ENCODE assay signal across 7 cellular contexts in the genomic region with DNA sequence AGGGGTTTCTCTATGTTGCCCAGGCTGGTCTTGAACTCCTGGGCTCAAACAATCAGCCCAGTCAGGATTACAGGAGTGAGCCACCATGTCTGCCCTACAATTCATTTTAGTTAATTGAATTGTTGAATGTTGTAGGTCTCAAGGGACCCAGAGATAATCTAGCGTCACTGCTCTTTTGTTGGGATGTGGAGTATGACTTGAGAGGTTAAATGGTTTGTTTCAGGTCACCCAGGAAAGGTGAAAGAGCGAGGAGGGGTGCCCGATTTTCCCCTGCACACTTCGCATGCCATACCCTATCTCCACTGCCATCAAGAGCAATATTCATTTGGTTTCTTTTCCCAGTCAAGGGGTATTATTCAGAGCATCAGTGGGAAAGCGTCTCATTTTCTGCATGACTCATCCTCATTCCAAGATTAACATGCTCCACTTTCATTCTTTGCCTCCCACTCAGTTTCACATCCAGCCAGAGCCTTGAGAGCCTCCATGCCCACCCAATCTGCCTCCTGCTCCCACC. TPM values are rescaled to one million over a fixed set of nuclear protein-coding genes. Genes with fewer than 3 reads are reported as not detected.
A peak's percentile ranks its signal among the peaks of the same experiment; 100 is the strongest.
DNase-seq lines count a peak whose midpoint lies in the region; ATAC-seq and TF ChIP-seq lines count a peak whose summit lies in the region.

No MANE protein-coding gene starts in this region.

- H3K4me1 Mint-ChIP-seq in activated CD8-positive, alpha-beta T cell treated with anti-CD3 and anti-CD28 coated beads, Interleukin-2, amount 10 ng/mL, durations not matched to agents 7 days and 5 days (ENCODE audit: low read depth): peaks cover 9% of the 10 kb centered on the region

- no peak overlapping the region for H3K4me3 Mint-ChIP-seq in activated CD8-positive, alpha-beta T cell treated with anti-CD3 and anti-CD28 coated beads, Interleukin-2, amount 10 ng/mL, durations not matched to agents 7 days and 5 days

- H2AFZ ChIP-seq in HCT116 (ENCODE audit: low read depth, low read length, poor library complexity, severe bottlenecking) (peak overlapping the region; percentile 62), SK-N-SH (ENCODE audit: low read depth) (peak overlapping the region; percentile 60), fibroblast of lung (ENCODE audit: low read length) (peak overlapping the region; percentile 68)

- peaks cover 10 to 14% of the 10 kb centered on the region in 2 experiments; a peak in 3 of 4 replicates for H3K4me1 ChIP-seq in HCT116 (ENCODE audit: control insufficient read depth in 1 of 2, insufficient read depth in 2 of 2, low read length in 2 of 2)
- H3K4me1 ChIP-seq in SK-N-SH (ENCODE audit: control insufficient read depth in 1 of 2, insufficient read depth in 2 of 2, low read depth in 1 of 2, low read length in 1 of 2): peaks cover 0 to 7% of the 10 kb centered on the region in 2 experiments; a peak in 1 of 4 replicates
- peaks cover 4% of the 10 kb centered on the region for H3K4me1 ChIP-seq in fibroblast of lung (ENCODE audit: control insufficient read depth, extremely low read depth, insufficient read depth, low read length)
- H3K4me1 ChIP-seq in skeletal muscle satellite cell (ENCODE audit: control insufficient read depth, insufficient read depth, low read length): peaks cover 34% of the 10 kb centered on the region

- no peaks in the 10 kb centered on the region for H3K9me3 ChIP-seq in HCT116 (ENCODE audit: control insufficient read depth in 1 of 2, insufficient read depth in 1 of 2, low read depth in 1 of 2, low read length in 2 of 2)
- no peaks in the 10 kb centered on the region for H3K9me3 ChIP-seq in SK-N-SH
- no peaks in the 10 kb centered on the region for H3K9me3 ChIP-seq in fibroblast of lung (ENCODE audit: control insufficient read depth, insufficient read depth, low read depth, low read length)
- H3K9me3 ChIP-seq in skeletal muscle satellite cell (replicated peaks; ENCODE audit: low read length): no peaks in the 10 kb centered on the region

- TF ChIP-seq CTCF in HCT116 (IDR thresholded peaks at IDR 0.05 in 2 of 3, conservative IDR thresholded peaks at IDR 0.05 in 1 of 3; ENCODE audit: borderline replicate concordance in 1 of 3, insufficient read depth in 1 of 3, low read depth in 2 of 3, low read length in 2 of 3) (no peak), SK-N-SH (IDR thresholded peaks at IDR 0.05) (no peak), fibroblast of lung (conservative IDR thresholded peaks at IDR 0.05 in 1 of 2, IDR thresholded peaks at IDR 0.05 in 1 of 2; ENCODE audit: low read depth in 1 of 2, low read length in 2 of 2) (no peak)

- H3K9ac ChIP-seq in HCT116 (ENCODE audit: low read length) (no peak overlapping the region), SK-N-SH (peak overlapping the region; percentile 41; the same call in 1 of the 2 replicates), fibroblast of lung (ENCODE audit: insufficient read depth, low read length) (no peak overlapping the region), skeletal muscle satellite cell (ENCODE audit: low read depth, low read length) (no peak overlapping the region)

- H3K27me3 ChIP-seq in HCT116 (ENCODE audit: insufficient read depth, low read length): no peaks in the 10 kb centered on the region
- H3K27me3 ChIP-seq in SK-N-SH (ENCODE audit: insufficient read depth): no peaks in the 10 kb centered on the region
- H3K27me3 ChIP-seq in fibroblast of lung (ENCODE audit: control insufficient read depth, insufficient read depth, low read length): no peaks in the 10 kb centered on the region
- H3K27me3 ChIP-seq in skeletal muscle satellite cell (ENCODE audit: control insufficient read depth, insufficient read depth, low read length): no peaks in the 10 kb centered on the region

- intact Hi-C loops in HCT116 (cut with micrococcal nuclease): no loop called here

- TF ChIP-seq RAD21 in HCT116 (IDR thresholded peaks at IDR 0.05; ENCODE audit: low read depth) (no peak), SK-N-SH (IDR thresholded peaks at IDR 0.05; ENCODE audit: low read length) (no peak)

- H3K9me2 ChIP-seq in HCT116 (ENCODE audit: insufficient read depth): no peaks in the 10 kb centered on the region
- H3K9me2 ChIP-seq in SK-N-SH: no peaks in the 10 kb centered on the region

- H3K36me3 Mint-ChIP-seq in activated CD8-positive, alpha-beta T cell treated with anti-CD3 and anti-CD28 coated beads, Interleukin-2, amount 10 ng/mL, durations not matched to agents 7 days and 5 days (ENCODE audit: low read depth): no peaks in the 10 kb centered on the region

- H3K27me3 Mint-ChIP-seq in activated CD8-positive, alpha-beta T cell treated with anti-CD3 and anti-CD28 coated beads, Interleukin-2, amount 10 ng/mL, durations not matched to agents 7 days and 5 days (ENCODE audit: low read depth): peaks cover 31% of the 10 kb centered on the region

- TF ChIP-seq POLR2A in HCT116 (IDR thresholded peaks at IDR 0.05; ENCODE audit: borderline replicate concordance, extremely low read depth, insufficient read depth, insufficient read length): no peak

- H4K20me1 ChIP-seq in HCT116 (ENCODE audit: insufficient read depth) (no peaks in the 10 kb centered on the region), SK-N-SH (ENCODE audit: insufficient read depth) (no peaks in the 10 kb centered on the region), fibroblast of lung (ENCODE audit: control insufficient read depth, extremely low read depth, insufficient read depth, low read length) (no peaks in the 10 kb centered on the region)

- TF ChIP-seq EP300 in SK-N-SH (IDR thresholded peaks at IDR 0.05; ENCODE audit: borderline replicate concordance in 1 of 2, low read depth in 1 of 2, low read length in 1 of 2): peak in 1 of 2 experiments; percentile 48; a peak in 1 of 4 replicates

- peak; percentile 59 for ATAC-seq in HCT116
- ATAC-seq in activated CD8-positive, alpha-beta T cell treated with anti-CD3 and anti-CD28 coated beads, Interleukin-2, amount 10 ng/mL, durations not matched to agents 7 days and 5 days: no peak

- peaks cover 21% of the 10 kb centered on the region for H3F3A ChIP-seq in SK-N-SH (replicated peaks; ENCODE audit: insufficient read depth)

- DNase-seq in HCT116 (ENCODE audit: low read depth, low spot score) (no peak), SK-N-SH (no peak), fibroblast of lung (ENCODE audit: low read depth in 2 of 2) (peak; percentile 72 to 95), NCI-H1105 treated with DMSO at 0.1 percent for 48 hours (lab: John Stamatoyannopoulos, UW) (no peak)
- DNase-seq in activated T-cell treated with anti-CD3 and anti-CD28 coated beads, Interleukin-2, amount 50 U/mL, for 48 hours: no peak
- no peak for DNase-seq in activated CD8-positive, alpha-beta T cell treated with anti-CD3 and anti-CD28 coated beads, Interleukin-2, amount 10 ng/mL, durations not matched to agents 7 days and 5 days

- POLR2A ChIA-PET in HCT116 (lab: Charles Lee): no interaction called here
- POLR2A ChIA-PET in SK-N-SH (lab: Yijun Ruan, JAX): no interaction called here
- POLR2A ChIA-PET in activated CD8-positive, alpha-beta T cell treated with anti-CD3 and anti-CD28 coated beads, Interleukin-2, amount 10 ng/mL, durations not matched to agents 7 days and 5 days (lab: Charles Lee): no interaction called here

- H3K36me3 ChIP-seq in HCT116 (ENCODE audit: control insufficient read depth in 1 of 2, insufficient read depth in 2 of 2, low read length in 2 of 2) (no peaks in the 10 kb centered on the region), SK-N-SH (replicated peaks in 1 of 2; ENCODE audit: control insufficient read depth in 1 of 2, insufficient read depth in 2 of 2, low read length in 1 of 2) (no peaks in the 10 kb centered on the region), fibroblast of lung (ENCODE audit: control insufficient read depth, insufficient read depth, low read length) (no peaks in the 10 kb centered on the region), skeletal muscle satellite cell (ENCODE audit: insufficient read depth, low read length) (no peaks in the 10 kb centered on the region)

- CTCF ChIA-PET in HCT116 (lab: Charles Lee) (no interaction called here), SK-N-SH (lab: Yijun Ruan, JAX) (no interaction called here)
- CTCF ChIA-PET in activated CD8-positive, alpha-beta T cell treated with anti-CD3 and anti-CD28 coated beads, Interleukin-2, amount 10 ng/mL, durations not matched to agents 7 days and 5 days (lab: Charles Lee): no interaction called here

- H3K79me2 ChIP-seq in HCT116 (ENCODE audit: insufficient read depth, low read length) (no peaks in the 10 kb centered on the region), SK-N-SH (ENCODE audit: insufficient read depth) (no peaks in the 10 kb centered on the region), fibroblast of lung (ENCODE audit: control insufficient read depth, insufficient read depth, low read length) (no peaks in the 10 kb centered on the region)

- WGBS in SK-N-SH (ENCODE audit: low lambda C conversion rate): 30% methylated on average over 5 of the region's 5 CpGs

- H3K27ac ChIP-seq in HCT116 (ENCODE audit: low read depth, low read length) (no peak overlapping the region), SK-N-SH (ENCODE audit: low read depth in 2 of 2, low read length in 1 of 2) (peak overlapping the region; percentile 40 to 94; a peak in 3 of 4 replicates), fibroblast of lung (ENCODE audit: insufficient read depth, low read length) (peak overlapping the region; percentile 37)

- peak overlapping the region in 1 of 2 experiments; percentile 18; a peak in 1 of 4 replicates for H3K4me3 ChIP-seq in HCT116 (replicated peaks in 1 of 2; ENCODE audit: low read depth in 1 of 2, low read length in 2 of 2)
- no peak overlapping the region; a peak in 2 of 4 replicates for H3K4me3 ChIP-seq in SK-N-SH (ENCODE audit: low read depth in 2 of 2, low read length in 1 of 2)
- H3K4me3 ChIP-seq in fibroblast of lung (replicated peaks in 1 of 4; ENCODE audit: control extremely low read depth in 1 of 4, insufficient read depth in 1 of 4, low read depth in 3 of 4, low read length in 4 of 4): peak overlapping the region in 1 of 4 experiments; percentile 14
- H3K4me3 ChIP-seq in skeletal muscle satellite cell (ENCODE audit: low read length): peak overlapping the region; percentile 56

- RAD21 ChIA-PET in HCT116 (lab: Charles Lee; ENCODE audit: low non-redundant PET in 1 of 2, low total read pairs in 2 of 2, uncharacterized antibody in 2 of 2, unreplicated experiment in 2 of 2): no interaction called here

- no peaks in the 10 kb centered on the region for H3K9me3 Mint-ChIP-seq in activated CD8-positive, alpha-beta T cell treated with anti-CD3 and anti-CD28 coated beads, Interleukin-2, amount 10 ng/mL, durations not matched to agents 7 days and 5 days (ENCODE audit: insufficient read depth)

- no TSS peak for BruUV-seq in HCT116 (replicated peaks; lab: Mats Ljungman, UMichigan)

- no peak overlapping the region for H3K27ac Mint-ChIP-seq in activated CD8-positive, alpha-beta T cell treated with anti-CD3 and anti-CD28 coated beads, Interleukin-2, amount 10 ng/mL, durations not matched to agents 7 days and 5 days

- H3K4me2 ChIP-seq in HCT116 (ENCODE audit: low read length): peak overlapping the region; percentile 63
- H3K4me2 ChIP-seq in SK-N-SH: peak overlapping the region; percentile 65
- peak overlapping the region; percentile 26 for H3K4me2 ChIP-seq in fibroblast of lung (ENCODE audit: extremely low read depth, insufficient read depth, low read length)
- peak overlapping the region; percentile 72 for H3K4me2 ChIP-seq in skeletal muscle satellite cell (ENCODE audit: low read length)

RNA-seq across cellular contexts. Expression of a gene that starts 13.1 kb away (rescaled TPM):
- total RNA-seq in HCT116 (2021; ENCODE audit: unreplicated experiment) (9.7 TPM), fibroblast of lung (38.8 and 45.2 TPM in 2 replicates)
- polyA plus RNA-seq in HCT116 (2012): 3.6 and 5.0 TPM in 2 replicates
- polyA plus RNA-seq in SK-N-SH (2012; rRNA removed) (6.9 and 7.2 TPM in 2 replicates), fibroblast of lung (13.6 and 16.2 TPM in 2 replicates)
- polyA plus RNA-seq in SK-N-SH (2012; cell fraction: cytosol; rRNA removed): 8.1 and 9.4 TPM in 2 replicates
- 8.6 and 10.0 TPM in 2 replicates for polyA plus RNA-seq in SK-N-SH (2012; cell fraction: nucleus; rRNA removed)
- polyA plus RNA-seq in fibroblast of lung (2012): 17.4 and 19.3 TPM in 2 replicates
- polyA minus RNA-seq in fibroblast of lung (ENCODE audit: low replicate concordance): 4.0 and 5.1 TPM in 2 replicates
- 9.8 and 14.4 TPM in 2 replicates for total RNA-seq in skeletal muscle satellite cell (2012; rRNA removed)
- total RNA-seq in activated CD8-positive, alpha-beta T cell treated with anti-CD3 and anti-CD28 coated beads, Interleukin-2, amount 10 ng/mL, durations not matched to agents 7 days and 5 days: 10 to 100 TPM; 14.5 to 15.6 TPM

Comparison
In these comparisons a context has a peak if more than half of its experiments do, and no peak if none do; other contexts are left out.
1. DNase-seq: peak in fibroblast of lung (2 of 2); none in HCT116 (single experiment), SK-N-SH (single experiment), activated T-cell treated with anti-CD3 and anti-CD28 coated beads, Interleukin-2, amount 50 U/mL, for 48 hours (0 of 2), activated CD8-positive, alpha-beta T cell treated with anti-CD3 and anti-CD28 coated beads, Interleukin-2, amount 10 ng/mL, durations not matched to agents 7 days and 5 days (single experiment) and NCI-H1105 treated with DMSO at 0.1 percent for 48 hours (single experiment).
2. Peak in every context shown above with its lines, with median percentiles within 50 percentile points of each other: H2AFZ ChIP-seq and H3K4me2 ChIP-seq.